In the genomic region with DNA sequence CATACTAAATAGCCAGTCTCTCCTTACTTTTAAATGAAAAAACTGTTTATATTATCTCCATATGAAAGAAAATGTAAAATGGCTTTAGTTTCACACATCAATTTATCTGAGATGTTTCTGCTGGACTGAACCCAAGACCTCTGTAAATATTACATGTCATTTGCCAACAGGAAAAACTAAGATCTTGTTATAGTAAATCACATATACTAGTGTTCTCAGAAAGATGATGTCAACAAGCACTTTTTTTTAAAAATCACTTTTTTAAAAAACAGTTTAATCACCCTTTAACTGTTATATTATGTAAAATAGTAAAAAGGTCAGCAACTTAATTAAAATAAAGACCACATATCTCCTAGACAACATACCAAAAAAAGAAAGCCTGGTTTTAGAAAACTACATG, we compare ENCODE assay signal across 9 cellular contexts. TPM values are rescaled to one million over a fixed set of nuclear protein-coding genes. Genes with fewer than 3 reads are reported as not detected.
DNase-seq lines count a peak whose midpoint lies in the region; ATAC-seq and TF ChIP-seq lines count a peak whose summit lies in the region.
"Had no signal": no experiment of that assay in that cellular context is flagged by ENCODE, and none has a peak within 500 bp of the region (broad histone marks: within the 10 kb centered on the region; RNA-seq: fewer than 3 reads in every experiment).

No MANE protein-coding gene starts in this region.

- peaks cover 2% of the 10 kb centered on the region for H4K20me1 ChIP-seq in osteoblast (ENCODE audit: insufficient read depth, low read length)

- peaks cover 41% of the 10 kb centered on the region for H3K79me2 ChIP-seq in osteoblast (ENCODE audit: insufficient read depth, low read length)

- H3K4me2 ChIP-seq in osteoblast (ENCODE audit: insufficient read depth, low read length): peak overlapping the region; percentile 70

- no peak overlapping the region for H2AFZ ChIP-seq in osteoblast (ENCODE audit: low read length)

- H3K9me3 ChIP-seq in colonic mucosa: no peaks in the 10 kb centered on the region
- no peaks in the 10 kb centered on the region for H3K9me3 ChIP-seq in osteoblast (ENCODE audit: low read depth, low read length)

- no peak for DNase-seq in GM12865 (ENCODE audit: low read depth)
- DNase-seq in OCI-M1 (lab: John Stamatoyannopoulos, UW): peak; percentile 70
- DNase-seq in colonic mucosa: no peak
- no peak for DNase-seq in osteoblast (ENCODE audit: insufficient read length, low spot score, missing footprints)
- DNase-seq in activated CD8-positive, alpha-beta memory T cell treated with anti-CD3 and anti-CD28 coated beads, Interleukin-2, amount 50 U/mL, for 48 hours: no peak
- DNase-seq in substantia nigra (lab: John Stamatoyannopoulos, UW): no peak
- no peak for DNase-seq in NCI-H187 (lab: John Stamatoyannopoulos, UW)
- DNase-seq: effector memory CD4-positive, alpha-beta T cell had no signal

- no peak for TF ChIP-seq CTCF in GM12865 (IDR thresholded peaks at IDR 0.05; ENCODE audit: insufficient read depth, low read depth, low read length, missing control alignments)
- no peak for TF ChIP-seq CTCF in colonic mucosa (IDR thresholded peaks at IDR 0.05)
- no peak for TF ChIP-seq CTCF in osteoblast (IDR thresholded peaks at IDR 0.05; ENCODE audit: extremely low read depth, low read depth, low read length)

- H3K27ac ChIP-seq in colonic mucosa (peak overlapping the region; percentile 91), osteoblast (ENCODE audit: low read depth, low read length) (peak overlapping the region; percentile 84), substantia nigra (ENCODE audit: low read depth, low read length, poor library complexity, severe bottlenecking) (no peak overlapping the region)

- intact Hi-C loops in colonic mucosa (cut with DNase I): loop anchor here (10.0 kb wide), 1 partner anchor 47 kb away; a partner anchor contains a TSS

- H3K36me3 ChIP-seq in colonic mucosa: no peaks in the 10 kb centered on the region
- H3K36me3 ChIP-seq in osteoblast (ENCODE audit: insufficient read depth, low read length): peaks cover 16% of the 10 kb centered on the region

- H3K4me3 ChIP-seq in GM12865 (ENCODE audit: low read depth, low read length): peak overlapping the region; percentile 22
- no peak overlapping the region for H3K4me3 ChIP-seq in colonic mucosa
- no peak overlapping the region for H3K4me3 ChIP-seq in osteoblast (ENCODE audit: insufficient read depth, low read length)

- H3K4me1 ChIP-seq in colonic mucosa: no peaks in the 10 kb centered on the region
- peaks cover 31% of the 10 kb centered on the region for H3K4me1 ChIP-seq in osteoblast (ENCODE audit: insufficient read depth, low read length)

- H3K9ac ChIP-seq in colonic mucosa (ENCODE audit: low read depth in 2 of 2, low read length in 2 of 2): peak overlapping the region in 1 of 2 donors; percentile 78

- H3K27me3 ChIP-seq in colonic mucosa (no peaks in the 10 kb centered on the region), osteoblast (ENCODE audit: insufficient read depth, low read length) (no peaks in the 10 kb centered on the region)

- ATAC-seq in HG03196 (IDR thresholded peaks at IDR 0.05; ENCODE audit: unreplicated experiment): no peak

RNA-seq across cellular contexts. Expression of a gene that starts 46.3 kb away (rescaled TPM):
- 10 to 100 TPM; 32.2 to 34.3 TPM for total RNA-seq in colonic mucosa
- total RNA-seq in osteoblast: 34.2 and 37.6 TPM in 2 replicates
